In the genomic region with DNA sequence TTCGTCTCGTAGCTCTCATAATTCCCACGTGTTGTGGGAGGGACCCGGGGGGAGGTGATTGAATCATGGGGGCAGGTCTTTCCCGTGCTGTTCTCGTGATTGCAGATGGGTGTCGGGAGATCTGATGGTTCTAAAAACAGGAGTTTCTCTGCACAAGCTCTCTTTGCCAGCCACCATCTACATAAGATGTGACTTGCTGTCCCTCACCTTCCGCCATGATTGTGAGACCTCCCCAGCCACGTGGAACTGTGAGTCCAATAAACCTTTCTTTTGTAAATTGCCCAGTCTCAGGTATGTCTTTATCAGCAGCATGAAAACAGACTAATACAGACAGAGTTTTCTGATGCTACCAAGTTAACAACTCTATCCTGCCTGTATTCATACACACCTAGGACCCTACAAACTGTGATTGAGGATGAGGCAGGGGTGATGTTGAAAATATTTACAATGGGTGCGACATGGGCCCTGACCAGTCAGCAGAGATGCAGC, we compare ENCODE assay signal across 1 cellular context.
TF ChIP-seq lines count a peak whose summit lies in the region.

No MANE protein-coding gene starts in this region.

TF ChIP-seq in HepG2, 621 proteins besides CTCF, POLR2A, EP300 and RAD21 (continued from another document and continues in another):
- TF ChIP-seq PATZ1 (CRISPR knock-in tag; IDR thresholded peaks at IDR 0.05) (peak; percentile 24; the same call in 1 of the 2 replicates), PITX1 (CRISPR knock-in tag; IDR thresholded peaks at IDR 0.05) (no peak), XRCC5 (optimal IDR thresholded peaks at IDR 0.05; ENCODE audit: low read length) (no peak), ZNF687 (CRISPR knock-in tag; IDR thresholded peaks at IDR 0.05) (no peak), JUN (CRISPR knock-in tag; IDR thresholded peaks at IDR 0.05) (no peak), NCOR1 (IDR thresholded peaks at IDR 0.05; ENCODE audit: borderline replicate concordance, low read length) (no peak), NFATC3 (CRISPR knock-in tag; IDR thresholded peaks at IDR 0.05) (no peak), ZBTB46 (CRISPR knock-in tag; IDR thresholded peaks at IDR 0.05; ENCODE audit: borderline replicate concordance) (0 out of 2 replicates have a peak, but pooled peaks have one; percentile 57), MEF2D (CRISPR knock-in tag; IDR thresholded peaks at IDR 0.05) (no peak), ZFAT (CRISPR knock-in tag; conservative IDR thresholded peaks at IDR 0.05) (no peak), FLYWCH1 (CRISPR knock-in tag; IDR thresholded peaks at IDR 0.05) (0 out of 2 replicates have a peak, but pooled peaks have one; percentile 64), MEIS2 (CRISPR knock-in tag; IDR thresholded peaks at IDR 0.05) (no peak), KDM5A (IDR thresholded peaks at IDR 0.05; ENCODE audit: borderline replicate concordance, low read length) (no peak), ZNF83 (CRISPR knock-in tag; IDR thresholded peaks at IDR 0.05; ENCODE audit: borderline replicate concordance) (no peak), ARID2 (CRISPR knock-in tag; IDR thresholded peaks at IDR 0.05; ENCODE audit: borderline replicate concordance) (no peak), HNRNPK (IDR thresholded peaks at IDR 0.05; ENCODE audit: low read depth, low read length, poor library complexity, severe bottlenecking) (no peak), DNMT3B (CRISPR knock-in tag; conservative IDR thresholded peaks at IDR 0.05) (no peak), YY1 (IDR thresholded peaks at IDR 0.05; ENCODE audit: insufficient read depth, insufficient replicate concordance, low read depth, low read length) (no peak), ZNF646 (CRISPR knock-in tag; IDR thresholded peaks at IDR 0.05) (no peak), ZNF354B (CRISPR knock-in tag; IDR thresholded peaks at IDR 0.05) (no peak), BRF2 (CRISPR knock-in tag; IDR thresholded peaks at IDR 0.05) (no peak; the same call in 1 of the 2 replicates), ZNF619 (CRISPR knock-in tag; IDR thresholded peaks at IDR 0.05) (no peak), ZNF430 (CRISPR knock-in tag; IDR thresholded peaks at IDR 0.05) (no peak), ZNF446 (CRISPR knock-in tag; IDR thresholded peaks at IDR 0.05) (no peak; the same call in 1 of the 2 replicates), IKZF5 (CRISPR knock-in tag; IDR thresholded peaks at IDR 0.05) (peak; percentile 14; the same call in 1 of the 2 replicates), ZNF776 (CRISPR knock-in tag; IDR thresholded peaks at IDR 0.05) (peak; percentile 19; the same call in 1 of the 2 replicates), ZSCAN31 (CRISPR knock-in tag; IDR thresholded peaks at IDR 0.05; ENCODE audit: low read depth) (peak; percentile 42; the same call in 1 of the 2 replicates), DMAP1 (CRISPR knock-in tag; IDR thresholded peaks at IDR 0.05) (no peak), HMGA1 (CRISPR knock-in tag; conservative IDR thresholded peaks at IDR 0.05) (no peak), USF2 (IDR thresholded peaks at IDR 0.05; ENCODE audit: low read depth, low read length) (no peak), USF2 (CRISPR knock-in tag; IDR thresholded peaks at IDR 0.05; ENCODE audit: borderline replicate concordance) (no peak), BORCS8-MEF2B (CRISPR knock-in tag; IDR thresholded peaks at IDR 0.05) (no peak; the same call in 1 of the 2 replicates), ZNF607 (CRISPR knock-in tag; IDR thresholded peaks at IDR 0.05; ENCODE audit: borderline replicate concordance) (no peak), CENPX (CRISPR knock-in tag; IDR thresholded peaks at IDR 0.05) (no peak), TERF1 (CRISPR knock-in tag; IDR thresholded peaks at IDR 0.05) (no peak)
